Comparison of ENCODE assay signal across 31 cellular contexts in genomic region chr1:21225065-21225464, GRCh38.
"Had no signal": no experiment of that assay in that cellular context is flagged by ENCODE, and none has a peak within 500 bp of the region (broad histone marks: within the 10 kb centered on the region; RNA-seq: fewer than 3 reads in every experiment).

No MANE protein-coding gene starts in this region.

- H3K4me3 Mint-ChIP-seq: activated T-cell treated with anti-CD3 and anti-CD28 coated beads, Interleukin-2, amount 50 U/mL, for 4 hours; effector memory CD8-positive, alpha-beta T cell; mesothelial cell of epicardium; naive B cell; nephron progenitor cell had no signal

- H3K27ac Mint-ChIP-seq: activated T-helper 2 cell treated with anti-CD3 and anti-CD28 coated beads, Interferon-gamma antibody, Interleukin-2, Interleukin-4, amounts not matched to agents 10 μg/mL and 5 μg/mL and 100 μg/mL, durations not matched to agents 14 hours and 24 hours and 36 hours; mesothelial cell of epicardium; nephron progenitor cell had no signal

- H3K4me1 Mint-ChIP-seq: mesothelial cell of epicardium had no signal

- H2AFZ ChIP-seq: hepatocyte had no signal

- DNase-seq: activated CD4-positive, alpha-beta T cell treated with anti-CD3 and anti-CD28 coated beads for 48 hours; activated CD4-positive, alpha-beta T cell treated with anti-CD3 and anti-CD28 coated beads, Interleukin-2, amount 50 U/mL, for 48 hours; activated CD8-positive, alpha-beta memory T cell treated with anti-CD3 and anti-CD28 coated beads for 24 hours; activated T-cell treated with anti-CD3 and anti-CD28 coated beads, Interleukin-2, amount 50 U/mL, for 4 hours; amygdala; cortex of kidney; effector memory CD8-positive, alpha-beta T cell; erythroblast; gastrocnemius medialis; glutamatergic neuron; left colon; mammary epithelial cell; naive B cell; nephron progenitor cell; nucleus accumbens; retina; stimulated activated CD4-positive, alpha-beta T cell treated with anti-CD3 and anti-CD28 coated beads, Interleukin-1b, Interleukin-23, amount 100 ng/mL, for 48 hours; stimulated activated CD4-positive, alpha-beta T cell treated with anti-CD3 and anti-CD28 coated beads, Interleukin-4, amount 100 ng/mL, for 4 hours; stimulated activated CD8-positive, alpha-beta memory T cell treated with anti-CD3 and anti-CD28 coated beads, Interleukin-4, amount 100 ng/mL, for 48 hours; stimulated activated naive CD4-positive, alpha-beta T cell; T-helper 9 cell; tibial artery; WERI-Rb-1 had no signal

- H3K4me2 ChIP-seq: hepatocyte, smooth muscle cell had no signal

- H3K27me3 ChIP-seq: gastrocnemius medialis, hepatocyte, pancreas, suprapubic skin, tibial artery had no signal

- H3K4me3 ChIP-seq: gastrocnemius medialis, hepatocyte, pancreas, prostate gland, smooth muscle cell, suprapubic skin, tibial artery had no signal

- H3K27me3 Mint-ChIP-seq: effector memory CD8-positive, alpha-beta T cell; naive B cell had no signal

- ATAC-seq: activated CD4-positive, CD25-positive, alpha-beta regulatory T cell treated with anti-CD3 and anti-CD28 coated beads, Interleukin-2, amount 50 U/mL, for 24 hours; activated T-cell treated with anti-CD3 and anti-CD28 coated beads, Interleukin-2, amount 50 U/mL, for 4 hours; effector memory CD8-positive, alpha-beta T cell; gastrocnemius medialis; left colon; pancreas had no signal

- H3K9me3 ChIP-seq: gastrocnemius medialis, pancreas, prostate gland, suprapubic skin, tibial artery had no signal

- H3K27ac ChIP-seq: gastrocnemius medialis, hepatocyte, pancreas, prostate gland, suprapubic skin, tibial artery, WERI-Rb-1 had no signal

- H3K9me3 Mint-ChIP-seq: activated T-cell treated with anti-CD3 and anti-CD28 coated beads, Interleukin-2, amount 50 U/mL, for 4 hours; activated T-helper 2 cell treated with anti-CD3 and anti-CD28 coated beads, Interferon-gamma antibody, Interleukin-2, Interleukin-4, amounts not matched to agents 10 μg/mL and 5 μg/mL and 100 μg/mL, durations not matched to agents 14 hours and 24 hours and 36 hours; effector memory CD8-positive, alpha-beta T cell; mesothelial cell of epicardium; naive B cell; nephron progenitor cell had no signal

- H3K4me1 ChIP-seq: gastrocnemius medialis, pancreas, prostate gland, suprapubic skin, tibial artery had no signal
